Comparison of ENCODE assay signal across 24 cellular contexts in the genomic region with DNA sequence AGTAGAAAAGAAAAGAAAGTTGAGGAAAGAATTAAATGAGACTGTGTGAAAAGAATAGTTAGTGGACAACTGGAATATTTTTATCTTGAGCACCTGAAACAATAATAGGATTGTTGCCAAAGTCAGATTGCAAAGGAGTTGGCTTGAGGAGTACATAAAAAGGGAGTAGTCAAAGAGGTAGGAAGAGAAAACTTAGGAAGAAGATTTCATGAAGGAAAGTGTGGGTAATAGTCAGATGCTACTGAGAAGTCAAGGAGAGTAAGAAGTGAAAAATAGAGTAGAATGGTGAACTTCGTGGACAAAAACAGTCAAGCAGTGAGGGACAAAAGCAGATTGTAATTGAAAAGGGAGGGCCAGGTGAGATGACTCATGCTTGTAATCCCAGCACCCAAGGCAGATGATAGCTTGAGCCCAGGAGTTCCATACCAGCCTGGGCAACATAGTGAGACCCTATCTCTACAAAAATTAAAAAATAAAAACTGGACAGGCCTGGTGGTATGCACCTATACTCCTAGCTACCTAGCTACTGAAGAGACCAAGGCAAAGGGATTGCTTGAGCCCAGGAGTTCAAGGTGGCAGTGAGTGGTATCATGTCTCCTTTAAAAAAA.
DNase-seq lines count a peak whose midpoint lies in the region; ATAC-seq and TF ChIP-seq lines count a peak whose summit lies in the region.
"Had no signal": no experiment of that assay in that cellular context is flagged by ENCODE, and none has a peak within 500 bp of the region (broad histone marks: within the 10 kb centered on the region; RNA-seq: fewer than 3 reads in every experiment).

No MANE protein-coding gene starts in this region.

- ATAC-seq in natural killer cell = no peak
- no peak for ATAC-seq in natural killer cell treated with Interleukin-12 subunit alpha and Interleukin-12 subunit beta and Interleukin-15 and Interleukin-18, amount 100 ng/mL, for 72 hours
- no peak for ATAC-seq in T-helper 17 cell
- ATAC-seq in GM18909 (IDR thresholded peaks at IDR 0.05; ENCODE audit: poor library complexity, unreplicated experiment) = no peak
- ATAC-seq: stimulated activated effector memory CD8-positive, alpha-beta T cell treated with anti-CD3 and anti-CD28 coated beads, Interleukin-12 subunit alpha, Interleukin-12 subunit beta, amount 100 ng/mL, for 72 hours had no signal

- H3K27ac ChIP-seq in ascending aorta = no peak overlapping the region
- H3K27ac ChIP-seq: adrenal gland, cardiac muscle cell, prostate gland, testis had no signal

- H3K4me3 Mint-ChIP-seq in natural killer cell = no peak overlapping the region
- H3K4me3 Mint-ChIP-seq in natural killer cell treated with Interleukin-12 subunit alpha and Interleukin-12 subunit beta and Interleukin-15 and Interleukin-18, amount 100 ng/mL, for 72 hours = no peak overlapping the region
- no peak overlapping the region for H3K4me3 Mint-ChIP-seq in T-helper 17 cell
- H3K4me3 Mint-ChIP-seq: activated CD4-positive, alpha-beta memory T cell treated with anti-CD3 and anti-CD28 coated beads, Interleukin-2, amount 10 ng/mL, durations not matched to agents 7 days and 5 days; H9; neural crest cell; stimulated activated effector memory CD8-positive, alpha-beta T cell treated with anti-CD3 and anti-CD28 coated beads, Interleukin-12 subunit alpha, Interleukin-12 subunit beta, amount 100 ng/mL, for 72 hours had no signal

- intact Hi-C loops in natural killer cell (cut with micrococcal nuclease) = no loop called here
- intact Hi-C loops in ascending aorta (cut with DNase I) = no loop called here

- H3K36me3 ChIP-seq in ascending aorta = peaks cover 71 to 76% of the 10 kb centered on the region in 2 donors
- H3K36me3 ChIP-seq: prostate gland had no signal

- no peak for DNase-seq in natural killer cell
- no peak for DNase-seq in natural killer cell treated with Interleukin-12 subunit alpha and Interleukin-12 subunit beta and Interleukin-15 and Interleukin-18, amount 100 ng/mL, for 72 hours (ENCODE audit: low spot score)
- no peak for DNase-seq in T-helper 17 cell
- peak; percentile 15 for DNase-seq in epithelial cell of esophagus (ENCODE audit: low read depth)
- DNase-seq in cortex of kidney (lab: John Stamatoyannopoulos, UW) = no peak
- no peak for DNase-seq in ascending aorta (ENCODE audit: low spot score in 2 of 2)
- DNase-seq: activated CD4-positive, alpha-beta memory T cell treated with anti-CD3 and anti-CD28 coated beads, Interleukin-2, amount 10 ng/mL, durations not matched to agents 7 days and 5 days; adrenal gland; DND-41; dorsolateral prefrontal cortex; erythroblast; H9; mesendoderm; NCI-H1048; NCI-H2029; NCI-H345; SIG-M5; T-helper 1 cell; testis had no signal

- no peaks in the 10 kb centered on the region for H3K9me3 ChIP-seq in T-helper 17 cell (ENCODE audit: control insufficient read depth, low read length, poor library complexity, severe bottlenecking)
- H3K9me3 ChIP-seq in ascending aorta = no peaks in the 10 kb centered on the region
- H3K9me3 ChIP-seq: adrenal gland, prostate gland, testis had no signal

- no peaks in the 10 kb centered on the region for H3K27me3 ChIP-seq in ascending aorta
- H3K27me3 ChIP-seq: adrenal gland, cardiac muscle cell, dorsolateral prefrontal cortex, testis had no signal

- TF ChIP-seq CTCF in natural killer cell (IDR thresholded peaks at IDR 0.05) (no peak), epithelial cell of esophagus (IDR thresholded peaks at IDR 0.05; ENCODE audit: insufficient read depth, low read depth, low read length, missing control alignments) (no peak), ascending aorta (IDR thresholded peaks at IDR 0.05) (no peak)

- no peaks in the 10 kb centered on the region for H3K9me3 Mint-ChIP-seq in natural killer cell
- H3K9me3 Mint-ChIP-seq in natural killer cell treated with Interleukin-12 subunit alpha and Interleukin-12 subunit beta and Interleukin-15 and Interleukin-18, amount 100 ng/mL, for 72 hours = no peaks in the 10 kb centered on the region
- H3K9me3 Mint-ChIP-seq: activated CD4-positive, alpha-beta memory T cell treated with anti-CD3 and anti-CD28 coated beads, Interleukin-2, amount 10 ng/mL, durations not matched to agents 7 days and 5 days; H9; neural crest cell; stimulated activated effector memory CD8-positive, alpha-beta T cell treated with anti-CD3 and anti-CD28 coated beads, Interleukin-12 subunit alpha, Interleukin-12 subunit beta, amount 100 ng/mL, for 72 hours had no signal

- H3K4me1 Mint-ChIP-seq in natural killer cell (peaks cover 0 to 4% of the 10 kb centered on the region in 2 donors), T-helper 17 cell (peaks cover 2% of the 10 kb centered on the region)
- H3K4me1 Mint-ChIP-seq in natural killer cell treated with Interleukin-12 subunit alpha and Interleukin-12 subunit beta and Interleukin-15 and Interleukin-18, amount 100 ng/mL, for 72 hours (ENCODE audit: low read depth in 2 of 2) = peaks cover 5 to 6% of the 10 kb centered on the region in 2 donors
- H3K4me1 Mint-ChIP-seq: stimulated activated effector memory CD8-positive, alpha-beta T cell treated with anti-CD3 and anti-CD28 coated beads, Interleukin-12 subunit alpha, Interleukin-12 subunit beta, amount 100 ng/mL, for 72 hours had no signal

- H3K36me3 Mint-ChIP-seq in natural killer cell (peaks cover 27% of the 10 kb centered on the region), T-helper 17 cell (ENCODE audit: low read depth) (peaks cover 9% of the 10 kb centered on the region)
- peaks cover 23% of the 10 kb centered on the region for H3K36me3 Mint-ChIP-seq in natural killer cell treated with Interleukin-12 subunit alpha and Interleukin-12 subunit beta and Interleukin-15 and Interleukin-18, amount 100 ng/mL, for 72 hours

- no peaks in the 10 kb centered on the region for H3K4me1 ChIP-seq in ascending aorta
- H3K4me1 ChIP-seq: adrenal gland, prostate gland, testis had no signal

- H3K27ac Mint-ChIP-seq in natural killer cell = peak overlapping the region; percentile 0 to 4
- H3K27ac Mint-ChIP-seq in natural killer cell treated with Interleukin-12 subunit alpha and Interleukin-12 subunit beta and Interleukin-15 and Interleukin-18, amount 100 ng/mL, for 72 hours = peak overlapping the region in 1 of 2 donors; percentile 3
- H3K27ac Mint-ChIP-seq in T-helper 17 cell = peak overlapping the region; percentile 81
- H3K27ac Mint-ChIP-seq: activated CD4-positive, alpha-beta memory T cell treated with anti-CD3 and anti-CD28 coated beads, Interleukin-2, amount 10 ng/mL, durations not matched to agents 7 days and 5 days; stimulated activated effector memory CD8-positive, alpha-beta T cell treated with anti-CD3 and anti-CD28 coated beads, Interleukin-12 subunit alpha, Interleukin-12 subunit beta, amount 100 ng/mL, for 72 hours had no signal

- H3K27me3 Mint-ChIP-seq in natural killer cell (ENCODE audit: low read depth in 2 of 2) = no peaks in the 10 kb centered on the region
- H3K27me3 Mint-ChIP-seq in natural killer cell treated with Interleukin-12 subunit alpha and Interleukin-12 subunit beta and Interleukin-15 and Interleukin-18, amount 100 ng/mL, for 72 hours = no peaks in the 10 kb centered on the region
- H3K27me3 Mint-ChIP-seq in T-helper 17 cell = no peaks in the 10 kb centered on the region
- H3K27me3 Mint-ChIP-seq: activated CD4-positive, alpha-beta memory T cell treated with anti-CD3 and anti-CD28 coated beads, Interleukin-2, amount 10 ng/mL, durations not matched to agents 7 days and 5 days had no signal

- no peak overlapping the region for H3K4me3 ChIP-seq in epithelial cell of esophagus (ENCODE audit: low read length)
- no peak overlapping the region for H3K4me3 ChIP-seq in ascending aorta
- H3K4me3 ChIP-seq: adrenal gland, cardiac muscle cell, dorsolateral prefrontal cortex, prostate gland, testis had no signal
